7 cellular contexts compared by ENCODE assay signal in genomic region chr11:86151188-86152005, GRCh38.
DNase-seq lines count a peak whose midpoint lies in the region; ATAC-seq and TF ChIP-seq lines count a peak whose summit lies in the region.

No MANE protein-coding gene starts in this region.

- no peaks in the 10 kb centered on the region for H4K20me1 ChIP-seq in IMR-90 (ENCODE audit: insufficient read depth, low read length)

- peak overlapping the region; percentile 36; the same call in 1 of the 2 replicates for H3K18ac ChIP-seq in IMR-90 (ENCODE audit: low read depth, low read length)

- peak overlapping the region; percentile 71 for H2BK120ac ChIP-seq in IMR-90 (ENCODE audit: low read depth, low read length)

- peak overlapping the region; percentile 64; the same call in 2 of the 3 replicates for H2BK15ac ChIP-seq in IMR-90 (ENCODE audit: low read depth, low read length)

- peak overlapping the region; percentile 46 for H2BK5ac ChIP-seq in IMR-90 (ENCODE audit: low read depth, low read length, poor library complexity, severe bottlenecking)

- in situ Hi-C loops in IMR-90 (cut with MboI; ENCODE audit: low sequenced_read_pairs), result no loop called here

- peak overlapping the region; percentile 68 for H2AFZ ChIP-seq in IMR-90 (replicated peaks; ENCODE audit: low read length, poor library complexity)

- CTCF ChIA-PET in IMR-90 (lab: Yijun Ruan, JAX), result interaction anchor here (1.3 kb wide), 1 partner anchor 42 kb away, joined by 3 read pairs; no protein-coding TSS in a partner anchor

- DNase-seq in IMR-90, result peak; percentile 23
- DNase-seq in astrocyte of the hippocampus (ENCODE audit: low read depth, low spot score), result peak; percentile 95
- peak; percentile 38 to 89 for DNase-seq in tibial artery
- no peak for DNase-seq in cerebellar nuclear complex (lab: John Stamatoyannopoulos, UW)
- no peak for DNase-seq in SW480 (ENCODE audit: low spot score)

- H2AK9ac ChIP-seq in IMR-90 (replicated peaks; ENCODE audit: low read depth, low read length, poor library complexity), result peak overlapping the region; percentile 60

- dilution Hi-C loops in IMR-90 (cut with HindIII; ENCODE audit: low sequenced_read_pairs, unreplicated experiment), result no loop called here

- intact Hi-C loops in IMR-90 (cut with micrococcal nuclease), result no loop called here
- intact Hi-C loops in tibial artery (cut with DNase I; ENCODE audit: low total_unique reads), result no loop called here

- peak overlapping the region; percentile 11; the same call in 1 of the 2 replicates for H3K9ac ChIP-seq in IMR-90 (ENCODE audit: low read depth, low read length)

- no TSS peak for BruUV-seq in IMR-90 (replicated peaks; lab: Mats Ljungman, UMichigan)

- peak overlapping the region; percentile 57; the same call in 1 of the 2 replicates for H2BK20ac ChIP-seq in IMR-90 (ENCODE audit: low read depth, low read length)

- no peak for TF ChIP-seq CTCF in IMR-90 (conservative IDR thresholded peaks at IDR 0.05; ENCODE audit: low read depth, low read length)
- no peak for TF ChIP-seq CTCF in tibial artery (IDR thresholded peaks at IDR 0.05)

- H3K4me1 ChIP-seq in IMR-90 (ENCODE audit: control insufficient read depth, insufficient read depth, low read length) (peaks cover 18% of the 10 kb centered on the region), tibial artery (peaks cover 0 to 63% (median 43%) of the 10 kb centered on the region in 4 donors)

- no peak overlapping the region for H3K4me3 ChIP-seq in IMR-90 (ENCODE audit: insufficient read depth, low read depth, low read length)
- H3K4me3 ChIP-seq in tibial artery, result peak overlapping the region in 1 of 2 donors; percentile 6

- peak overlapping the region; percentile 69 for H2AK5ac ChIP-seq in IMR-90 (ENCODE audit: low read depth, low read length)

- peak overlapping the region; percentile 39; the same call in 1 of the 2 replicates for H3K14ac ChIP-seq in IMR-90 (replicated peaks; ENCODE audit: low read depth, low read length)

- peak overlapping the region; percentile 28 to 57; a peak in 1 of 4 replicates for H4K8ac ChIP-seq in IMR-90 (ENCODE audit: low read depth in 2 of 2, low read length in 2 of 2)

- H3K79me1 ChIP-seq in IMR-90 (ENCODE audit: low read depth in 1 of 2, low read length in 2 of 2), result 0 out of 4 replicates have a peak, but pooled peaks cover 0 to 2% of the 10 kb centered on the region in 2 experiments

- H3K23ac ChIP-seq in IMR-90 (ENCODE audit: low read depth, low read length), result 0 out of 2 replicates have a peak overlapping the region, but pooled peaks have one; percentile 31

- H3K9me3 ChIP-seq in IMR-90 (ENCODE audit: control insufficient read depth, insufficient read depth, low read length), result no peaks in the 10 kb centered on the region
- no peaks in the 10 kb centered on the region for H3K9me3 ChIP-seq in tibial artery

- peak overlapping the region; percentile 17 for H4K5ac ChIP-seq in IMR-90 (ENCODE audit: low read depth, low read length)

- peak; percentile 61 for ATAC-seq in GM18909 (IDR thresholded peaks at IDR 0.05; ENCODE audit: poor library complexity, unreplicated experiment)
- ATAC-seq in IMR-90 (ENCODE audit: low read depth), result peak; percentile 57

- peaks cover 16% of the 10 kb centered on the region for H3K9me1 ChIP-seq in IMR-90 (ENCODE audit: insufficient read depth, low read length)

- H3K27me3 ChIP-seq in IMR-90 (ENCODE audit: control insufficient read depth, insufficient read depth, low read length) (no peaks in the 10 kb centered on the region), layer of hippocampus (ENCODE audit: control insufficient read depth, insufficient read depth, low read length) (no peaks in the 10 kb centered on the region), tibial artery (no peaks in the 10 kb centered on the region)

- TF ChIP-seq RAD21 in IMR-90 (IDR thresholded peaks at IDR 0.05; ENCODE audit: low read length), result no peak

- TF ChIP-seq POLR2A in IMR-90 (IDR thresholded peaks at IDR 0.05; ENCODE audit: low read depth, low read length), result no peak

- POLR2A ChIA-PET in IMR-90 (lab: Charles Lee; ENCODE audit: unreplicated experiment), result no interaction called here

- H3K4me2 ChIP-seq in IMR-90 (ENCODE audit: low read depth, low read length), result peak overlapping the region; percentile 65

- H3K36me3 ChIP-seq in IMR-90 (ENCODE audit: control insufficient read depth, insufficient read depth, low read length), result no peaks in the 10 kb centered on the region
- no peaks in the 10 kb centered on the region for H3K36me3 ChIP-seq in tibial artery

- H3K56ac ChIP-seq in IMR-90 (ENCODE audit: extremely low read depth, insufficient read depth, low read length), result no peak overlapping the region

- H3K27ac ChIP-seq in IMR-90 (ENCODE audit: insufficient read depth, low read length), result peak overlapping the region; percentile 36
- peak overlapping the region; percentile 92 for H3K27ac ChIP-seq in layer of hippocampus (ENCODE audit: low read depth, low read length)
- peak overlapping the region; percentile 74 to 83 for H3K27ac ChIP-seq in tibial artery

- H3K4ac ChIP-seq in IMR-90 (ENCODE audit: low read depth, low read length), result peak overlapping the region; percentile 64

- H4K91ac ChIP-seq in IMR-90 (ENCODE audit: insufficient read depth, low read depth, low read length), result peak overlapping the region; percentile 26; the same call in 1 of the 2 replicates

- WGBS in IMR-90 (ENCODE audit: extremely low coverage in 2 of 2, insufficient read length in 1 of 2), 2 experiments, result no CpG with 5 or more reads among the region's 3 CpGs

TF ChIP-seq in IMR-90, 13 proteins besides CTCF, POLR2A, EP300 and RAD21:
- TF ChIP-seq MAFK (IDR thresholded peaks at IDR 0.05; ENCODE audit: low read depth, low read length), result no peak
- no peak for TF ChIP-seq BHLHE40 (IDR thresholded peaks at IDR 0.05; ENCODE audit: low read depth, low read length)
- TF ChIP-seq MXI1 (IDR thresholded peaks at IDR 0.05; ENCODE audit: borderline replicate concordance, low read depth, low read length), result no peak
- no peak for TF ChIP-seq FOS (IDR thresholded peaks at IDR 0.05; ENCODE audit: low read depth, low read length)
- TF ChIP-seq, protein P1, sequence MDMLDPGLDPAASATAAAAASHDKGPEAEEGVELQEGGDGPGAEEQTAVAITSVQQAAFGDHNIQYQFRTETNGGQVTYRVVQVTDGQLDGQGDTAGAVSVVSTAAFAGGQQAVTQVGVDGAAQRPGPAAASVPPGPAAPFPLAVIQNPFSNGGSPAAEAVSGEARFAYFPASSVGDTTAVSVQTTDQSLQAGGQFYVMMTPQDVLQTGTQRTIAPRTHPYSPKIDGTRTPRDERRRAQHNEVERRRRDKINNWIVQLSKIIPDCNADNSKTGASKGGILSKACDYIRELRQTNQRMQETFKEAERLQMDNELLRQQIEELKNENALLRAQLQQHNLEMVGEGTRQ (IDR thresholded peaks at IDR 0.05; ENCODE audit: low read depth, low read length), result no peak
- TF ChIP-seq CEBPB (IDR thresholded peaks at IDR 0.05; ENCODE audit: low read depth, low read length), result no peak
- TF ChIP-seq MAZ (IDR thresholded peaks at IDR 0.05; ENCODE audit: borderline replicate concordance, low read depth, low read length), result no peak
- no peak for TF ChIP-seq CHD1 (IDR thresholded peaks at IDR 0.05; ENCODE audit: low read depth, low read length)
- TF ChIP-seq, protein P2, sequence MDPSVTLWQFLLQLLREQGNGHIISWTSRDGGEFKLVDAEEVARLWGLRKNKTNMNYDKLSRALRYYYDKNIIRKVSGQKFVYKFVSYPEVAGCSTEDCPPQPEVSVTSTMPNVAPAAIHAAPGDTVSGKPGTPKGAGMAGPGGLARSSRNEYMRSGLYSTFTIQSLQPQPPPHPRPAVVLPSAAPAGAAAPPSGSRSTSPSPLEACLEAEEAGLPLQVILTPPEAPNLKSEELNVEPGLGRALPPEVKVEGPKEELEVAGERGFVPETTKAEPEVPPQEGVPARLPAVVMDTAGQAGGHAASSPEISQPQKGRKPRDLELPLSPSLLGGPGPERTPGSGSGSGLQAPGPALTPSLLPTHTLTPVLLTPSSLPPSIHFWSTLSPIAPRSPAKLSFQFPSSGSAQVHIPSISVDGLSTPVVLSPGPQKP (IDR thresholded peaks at IDR 0.05; ENCODE audit: borderline replicate concordance, low read depth, low read length), result no peak
- no peak for TF ChIP-seq NFE2L2 (IDR thresholded peaks at IDR 0.05; ENCODE audit: low read depth, low read length)
- no peak for TF ChIP-seq SMC3 (IDR thresholded peaks at IDR 0.05; ENCODE audit: low read depth, low read length)
- no peak for TF ChIP-seq RFX5 (IDR thresholded peaks at IDR 0.05; ENCODE audit: low read depth, low read length)
- no peak for TF ChIP-seq RCOR1 (IDR thresholded peaks at IDR 0.05; ENCODE audit: insufficient replicate concordance, low read length)

Comparison
In these comparisons a context has a peak if more than half of its experiments do, and no peak if none do; other contexts are left out.
1. DNase-seq: peak in IMR-90 (single experiment), astrocyte of the hippocampus (single experiment) and tibial artery (2 of 2); none in cerebellar nuclear complex (0 of 2) and SW480 (single experiment).
2. H3K27ac ChIP-seq: peak in every context shown above with its lines; median percentile 92 in layer of hippocampus; 78 in tibial artery; 36 in IMR-90.